ENCODE assay signal across 8 cellular contexts in the genomic region with DNA sequence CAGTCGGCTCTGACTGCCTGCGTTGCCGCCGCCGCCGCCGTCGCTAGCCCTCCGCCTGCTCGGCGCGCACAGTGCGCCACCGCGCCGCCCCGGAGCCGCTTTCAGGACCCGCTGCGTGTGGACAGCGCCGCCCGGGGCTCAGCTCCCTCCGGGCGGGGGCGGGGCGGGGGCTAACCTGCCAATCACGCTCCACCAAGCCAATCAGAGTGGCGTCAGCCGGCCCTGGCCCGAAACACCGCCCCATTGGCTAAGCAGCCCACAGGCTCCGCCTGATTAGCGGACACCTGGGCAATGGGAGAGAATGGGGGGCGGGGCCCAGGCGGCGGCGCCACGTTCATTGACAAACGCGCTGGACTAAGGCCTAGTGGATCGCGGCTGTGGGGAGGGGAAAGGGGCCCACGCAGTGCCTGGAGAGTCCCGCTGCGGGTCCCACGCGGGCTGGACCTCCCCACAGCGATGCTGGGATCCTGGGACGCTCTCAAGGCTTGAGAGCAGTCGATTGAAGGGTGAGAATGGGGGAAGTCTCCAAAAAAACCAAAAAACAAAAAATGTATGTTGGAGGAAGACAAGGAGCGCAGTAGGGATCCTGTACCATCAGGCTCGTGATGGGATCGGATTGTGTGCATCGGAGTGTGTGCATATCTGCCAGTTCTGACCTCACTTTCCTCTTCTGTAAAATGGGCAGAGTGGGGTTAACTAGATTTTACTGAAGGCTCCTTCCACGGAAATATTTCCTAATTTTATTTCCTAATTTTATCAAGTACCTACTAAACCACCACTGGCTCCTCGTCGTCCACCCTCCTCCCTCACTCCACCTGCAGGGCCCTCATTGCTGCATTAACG. TPM values are rescaled to one million over a fixed set of nuclear protein-coding genes. Genes with fewer than 3 reads are reported as not detected.
DNase-seq lines count a peak whose midpoint lies in the region; ATAC-seq and TF ChIP-seq lines count a peak whose summit lies in the region.

No MANE protein-coding gene starts in this region.

- peak overlapping the region; percentile 64 for H3K4me3 ChIP-seq in endodermal cell (ENCODE audit: low read length)

- CTCF ChIA-PET in CD4-positive, alpha-beta T cell (lab: Charles Lee) = no interaction called here

- H3K36me3 Mint-ChIP-seq in CD4-positive, alpha-beta T cell (ENCODE audit: low read depth) = no peaks in the 10 kb centered on the region
- H3K36me3 Mint-ChIP-seq in endodermal cell (ENCODE audit: low read depth) = no peaks in the 10 kb centered on the region

- no peaks in the 10 kb centered on the region for H3K9me3 Mint-ChIP-seq in CD4-positive, alpha-beta T cell
- peaks cover 2% of the 10 kb centered on the region for H3K9me3 Mint-ChIP-seq in endodermal cell

- ATAC-seq in CD4-positive, alpha-beta T cell (ENCODE audit: poor library complexity) = peak; percentile 96
- ATAC-seq in GM19397 (IDR thresholded peaks at IDR 0.05; ENCODE audit: unreplicated experiment) = peak; percentile 72
- peak; percentile 84 for ATAC-seq in HG03521 (IDR thresholded peaks at IDR 0.05; ENCODE audit: unreplicated experiment)

- peak overlapping the region; percentile 54 for H3K4me3 Mint-ChIP-seq in CD4-positive, alpha-beta T cell
- peak overlapping the region; percentile 52 for H3K4me3 Mint-ChIP-seq in endodermal cell

- POLR2A ChIA-PET in CD4-positive, alpha-beta T cell (lab: Charles Lee) = interaction anchor here (0.7 kb wide), 1 partner anchor 119 kb away, joined by 3 read pairs; no protein-coding TSS in a partner anchor

- peaks cover 38% of the 10 kb centered on the region for H3K4me1 Mint-ChIP-seq in CD4-positive, alpha-beta T cell (ENCODE audit: low read depth)
- H3K4me1 Mint-ChIP-seq in endodermal cell = peaks cover 22% of the 10 kb centered on the region

- WGBS in endodermal cell (ENCODE audit: insufficient coverage in 1 of 2, insufficient read length in 1 of 2), 2 experiments = 1 to 4% methylated on average over 19 to 59 of the region's 59 CpGs

- peaks cover 96% of the 10 kb centered on the region for H3K27me3 ChIP-seq in CD4-positive, alpha-beta T cell (ENCODE audit: control insufficient read depth, insufficient read depth, low read length)
- peaks cover 98% of the 10 kb centered on the region for H3K27me3 ChIP-seq in endodermal cell (ENCODE audit: control insufficient read depth, insufficient read depth, low read length, poor library complexity, severe bottlenecking)

- H3K4me1 ChIP-seq in endodermal cell (ENCODE audit: control insufficient read depth, insufficient read depth, low read length) = peaks cover 15% of the 10 kb centered on the region

- H3K9ac ChIP-seq in endodermal cell (ENCODE audit: extremely low read depth, low read length, poor library complexity, severe bottlenecking) = no peak overlapping the region

- no peak for TF ChIP-seq CTCF in CD4-positive, alpha-beta T cell (IDR thresholded peaks at IDR 0.05)
- TF ChIP-seq CTCF in endodermal cell (conservative IDR thresholded peaks at IDR 0.05) = no peak

- no peak overlapping the region for H3K27ac Mint-ChIP-seq in CD4-positive, alpha-beta T cell
- H3K27ac Mint-ChIP-seq in endodermal cell = no peak overlapping the region

- intact Hi-C loops in CD4-positive, alpha-beta T cell (cut with DNase I, micrococcal nuclease) = loop anchor here in 1 of 2 experiments (5.0 to 10.0 kb wide), 2 partner anchors 437 to 459 kb away; a partner anchor contains a TSS

- DNase-seq in CD4-positive, alpha-beta T cell = peak; percentile 62 to 83 (median 74)
- DNase-seq in NCI-H748 treated with DMSO at 0.1 percent for 48 hours (lab: John Stamatoyannopoulos, UW) = peak; percentile 94
- peak; percentile 92 for DNase-seq in activated CD8-positive, alpha-beta memory T cell treated with anti-CD3 and anti-CD28 coated beads for 24 hours
- peak; percentile 100 for DNase-seq in endodermal cell
- peak; percentile 82 for DNase-seq in midbrain (lab: John Stamatoyannopoulos, UW)
- peak; percentile 45 to 52 for DNase-seq in stimulated activated CD8-positive, alpha-beta memory T cell treated with anti-CD3 and anti-CD28 coated beads, Interleukin-4, amount 100 ng/mL, for 1 hour (ENCODE audit: low read depth in 2 of 2, low spot score in 1 of 2)

- peaks cover 94% of the 10 kb centered on the region for H3K27me3 Mint-ChIP-seq in CD4-positive, alpha-beta T cell
- H3K27me3 Mint-ChIP-seq in endodermal cell (ENCODE audit: insufficient read depth) = peaks cover 99% of the 10 kb centered on the region

- H3K9me3 ChIP-seq in CD4-positive, alpha-beta T cell (ENCODE audit: control insufficient read depth, low read length) = no peaks in the 10 kb centered on the region
- no peaks in the 10 kb centered on the region for H3K9me3 ChIP-seq in endodermal cell (ENCODE audit: control insufficient read depth, low read length)

- H3K27ac ChIP-seq in CD4-positive, alpha-beta T cell (ENCODE audit: low read depth, low read length) = no peak overlapping the region
- H3K27ac ChIP-seq in endodermal cell (ENCODE audit: low read depth, low read length) = no peak overlapping the region

- H3K36me3 ChIP-seq in endodermal cell (ENCODE audit: control insufficient read depth, insufficient read depth, low read length) = no peaks in the 10 kb centered on the region

RNA-seq across cellular contexts. Expression of a gene that starts 6.3 kb away (rescaled TPM):
- under 1 TPM; 0.03 to 0.11 TPM for total RNA-seq in CD4-positive, alpha-beta T cell
- total RNA-seq in endodermal cell = under 1 TPM in 1 of 2 donors, not detected in 1; 0.15 TPM
- 0.75 TPM for polyA plus RNA-seq in endodermal cell (2013, experiment 1 of 2)
- polyA plus RNA-seq in endodermal cell (2013, experiment 2 of 2) = 1.6 TPM

Comparison
In these comparisons a context has a peak if more than half of its experiments do, and no peak if none do; other contexts are left out.
1. DNase-seq: peak in every context shown above with its lines; median percentile 100 in endodermal cell; 94 in NCI-H748 treated with DMSO at 0.1 percent for 48 hours; 92 in activated CD8-positive, alpha-beta memory T cell treated with anti-CD3 and anti-CD28 coated beads for 24 hours; 82 in midbrain; 74 in CD4-positive, alpha-beta T cell; 48 in stimulated activated CD8-positive, alpha-beta memory T cell treated with anti-CD3 and anti-CD28 coated beads, Interleukin-4, amount 100 ng/mL, for 1 hour.